In the genomic region with DNA sequence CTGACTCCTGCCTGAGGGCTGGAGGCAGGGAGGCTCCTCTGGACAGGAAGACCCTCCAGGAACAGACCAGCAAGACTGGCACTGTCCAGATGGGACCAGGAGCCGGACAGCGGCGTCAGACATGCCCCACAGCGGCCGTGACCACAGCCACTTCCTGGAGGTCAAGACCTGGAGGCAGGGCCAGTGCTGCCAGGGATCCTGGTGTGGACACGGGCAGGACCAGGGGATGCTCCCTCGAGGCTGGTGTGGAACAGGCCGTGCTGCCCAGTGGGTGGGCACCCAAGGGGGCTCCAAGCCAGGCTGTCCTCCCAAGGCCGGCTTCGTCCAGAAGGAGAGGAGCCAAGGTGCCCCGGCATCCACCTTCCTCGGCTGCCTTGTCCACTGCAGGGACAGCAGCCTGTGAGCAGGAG, we compare ENCODE assay signal across 8 cellular contexts. TPM values are rescaled to one million over a fixed set of nuclear protein-coding genes. Genes with fewer than 3 reads are reported as not detected.
DNase-seq lines count a peak whose midpoint lies in the region; ATAC-seq, FAIRE-seq and TF ChIP-seq lines count a peak whose summit lies in the region.

No MANE protein-coding gene starts in this region.

- H3K36me3 ChIP-seq in WERI-Rb-1 (peaks cover 8% of the 10 kb centered on the region), smooth muscle cell (ENCODE audit: low read depth) (no peaks in the 10 kb centered on the region), OCI-LY7 (ENCODE audit: insufficient read depth, low read length) (no peaks in the 10 kb centered on the region)

- H3K27me3 ChIP-seq in WERI-Rb-1 (ENCODE audit: insufficient read depth, low read depth, severe bottlenecking) (no peaks in the 10 kb centered on the region), smooth muscle cell (ENCODE audit: low read depth) (no peaks in the 10 kb centered on the region)

- no peak overlapping the region for H3K4me3 ChIP-seq in WERI-Rb-1 (ENCODE audit: low read depth, low read length)
- no peak overlapping the region for H3K4me3 ChIP-seq in smooth muscle cell
- no peak overlapping the region for H3K4me3 ChIP-seq in OCI-LY7 (ENCODE audit: low read depth, low read length, poor library complexity, severe bottlenecking)

- no peak overlapping the region for H2AFZ ChIP-seq in smooth muscle cell (ENCODE audit: low read depth)
- H2AFZ ChIP-seq in OCI-LY7 (ENCODE audit: low read length), result no peak overlapping the region

- FAIRE-seq in GM12891 (lab: Jason Lieb, UNC), result peak; percentile 13

- ATAC-seq in Right ventricle myocardium superior (ENCODE audit: poor library complexity) (no peak), HG02763 (IDR thresholded peaks at IDR 0.05; ENCODE audit: unreplicated experiment) (no peak), HG03469 (IDR thresholded peaks at IDR 0.05; ENCODE audit: unreplicated experiment) (no peak), GM18909 (IDR thresholded peaks at IDR 0.05; ENCODE audit: poor library complexity, unreplicated experiment) (no peak)

- H3K9me3 ChIP-seq in WERI-Rb-1 (ENCODE audit: severe bottlenecking), result no peaks in the 10 kb centered on the region
- H3K9me3 ChIP-seq in smooth muscle cell (replicated peaks; ENCODE audit: low read depth), result no peaks in the 10 kb centered on the region
- H3K9me3 ChIP-seq in OCI-LY7 (ENCODE audit: low read length), result no peaks in the 10 kb centered on the region

- H3K4me1 ChIP-seq in smooth muscle cell (ENCODE audit: low read depth) (peaks cover 13% of the 10 kb centered on the region), OCI-LY7 (ENCODE audit: insufficient read depth, low read length, poor library complexity, severe bottlenecking) (peaks cover 7% of the 10 kb centered on the region)

- H3K4me2 ChIP-seq in smooth muscle cell (peak overlapping the region; percentile 83), OCI-LY7 (ENCODE audit: low read length) (no peak overlapping the region)

- intact Hi-C loops in Right ventricle myocardium superior (cut with DNase I) (no loop called here), OCI-LY7 (cut with micrococcal nuclease; ENCODE audit: unreplicated experiment) (no loop called here)

- H3K79me2 ChIP-seq in smooth muscle cell (ENCODE audit: low read depth) (peaks cover 11% of the 10 kb centered on the region), OCI-LY7 (ENCODE audit: insufficient read depth, low read depth, low read length) (no peaks in the 10 kb centered on the region)

- no peak for TF ChIP-seq POLR2A in GM12891 (IDR thresholded peaks at IDR 0.05; ENCODE audit: low read depth, low read length)

- TF ChIP-seq CTCF in WERI-Rb-1 (IDR thresholded peaks at IDR 0.05; ENCODE audit: low read depth, low read length) (no peak), smooth muscle cell (IDR thresholded peaks at IDR 0.05; ENCODE audit: borderline replicate concordance, insufficient read depth, poor library complexity, severe bottlenecking) (no peak), OCI-LY7 (conservative IDR thresholded peaks at IDR 0.05; ENCODE audit: low read length) (no peak)

- no peak for DNase-seq in GM12891 (ENCODE audit: insufficient read length, low spot score)
- no peak for DNase-seq in WERI-Rb-1
- peak; percentile 65 for DNase-seq in Right ventricle myocardium superior
- DNase-seq in smooth muscle cell (lab: John Stamatoyannopoulos, UW; ENCODE audit: unreplicated experiment), result no peak
- no peak for DNase-seq in OCI-LY7 (ENCODE audit: low spot score)

- BruUV-seq in OCI-LY7 (replicated peaks; lab: Mats Ljungman, UMichigan), result no TSS peak

- H3F3A ChIP-seq in smooth muscle cell (ENCODE audit: low read depth), result peaks cover 8% of the 10 kb centered on the region

- peak overlapping the region; percentile 83 for H3K9ac ChIP-seq in smooth muscle cell (ENCODE audit: low read depth)

- peak overlapping the region; percentile 9; the same call in 1 of the 2 replicates for H3K27ac ChIP-seq in WERI-Rb-1
- H3K27ac ChIP-seq in smooth muscle cell (ENCODE audit: low read depth), result peak overlapping the region; percentile 97
- H3K27ac ChIP-seq in OCI-LY7 (ENCODE audit: low read depth, low read length, poor library complexity, severe bottlenecking), result no peak overlapping the region

- WGBS in smooth muscle cell (ENCODE audit: low lambda C conversion rate), result 69% methylated on average over 12 of the region's 12 CpGs

- no peaks in the 10 kb centered on the region for H3K9me2 ChIP-seq in OCI-LY7 (ENCODE audit: insufficient read depth, low read length)

- POLR2A ChIA-PET in OCI-LY7 (lab: Charles Lee), result no interaction called here

- CTCF ChIA-PET in OCI-LY7 (lab: Charles Lee; ENCODE audit: unreplicated experiment), result no interaction called here

- H4K20me1 ChIP-seq in smooth muscle cell (ENCODE audit: low read depth) (no peaks in the 10 kb centered on the region), OCI-LY7 (ENCODE audit: insufficient read depth, low read length) (no peaks in the 10 kb centered on the region)

TF ChIP-seq in GM12891, 5 proteins besides CTCF, POLR2A, EP300 and RAD21:
- TF ChIP-seq PAX5 (IDR thresholded peaks at IDR 0.05; ENCODE audit: insufficient read depth, low read length, severe bottlenecking), result no peak
- TF ChIP-seq POLR2AphosphoS5 (IDR thresholded peaks at IDR 0.05; ENCODE audit: low read depth, low read length), result no peak
- TF ChIP-seq SPI1 (IDR thresholded peaks at IDR 0.05; ENCODE audit: low read depth, low read length), result no peak
- no peak for TF ChIP-seq TAF1 (IDR thresholded peaks at IDR 0.05; ENCODE audit: low read depth, low read length)
- TF ChIP-seq POU2F2 (IDR thresholded peaks at IDR 0.05; ENCODE audit: low read depth, low read length), result no peak

RNA-seq across cellular contexts. Expression of gene CCDC57, which starts 4.5 kb away (rescaled TPM):
- polyA plus RNA-seq in GM12891 (2012; ENCODE audit: low read depth, missing spikeins), result 62.4 TPM
- 8.6 TPM for total RNA-seq in Right ventricle myocardium superior
- total RNA-seq in smooth muscle cell, result 11.4 and 18.3 TPM in 2 replicates
- 23.1 and 34.6 TPM in 2 replicates for polyA plus RNA-seq in smooth muscle cell
- 30.7 and 34.5 TPM in 2 replicates for total RNA-seq in OCI-LY7 (2014; rRNA removed; shearing (Covaris generic))
- total RNA-seq in OCI-LY7 (2022), result 56.1 and 58.7 TPM in 2 replicates

RNA-seq across cellular contexts. Expression of gene SLC16A3, which starts 11.7 kb away (rescaled TPM):
- 92.3 TPM for polyA plus RNA-seq in GM12891 (2012; ENCODE audit: low read depth, missing spikeins)
- total RNA-seq in Right ventricle myocardium superior, result 10.0 TPM
- total RNA-seq in smooth muscle cell, result 151 and 180 TPM in 2 replicates
- polyA plus RNA-seq in smooth muscle cell, result 83.3 and 96.1 TPM in 2 replicates
- total RNA-seq in OCI-LY7 (2014; rRNA removed; shearing (Covaris generic)), result 10.1 and 21.6 TPM in 2 replicates
- total RNA-seq in OCI-LY7 (2022), result 28.3 and 55.0 TPM in 2 replicates

RNA-seq across cellular contexts. Expression of gene CSNK1D, which starts 56.4 kb away (rescaled TPM):
- polyA plus RNA-seq in GM12891 (2012; ENCODE audit: low read depth, missing spikeins), result 60.6 TPM
- 54.4 TPM for total RNA-seq in Right ventricle myocardium superior
- 51.6 and 75.3 TPM in 2 replicates for total RNA-seq in smooth muscle cell
- 135 and 172 TPM in 2 replicates for polyA plus RNA-seq in smooth muscle cell
- total RNA-seq in OCI-LY7 (2014; rRNA removed; shearing (Covaris generic)), result 39.7 and 53.0 TPM in 2 replicates
- 170 and 181 TPM in 2 replicates for total RNA-seq in OCI-LY7 (2022)
